11 cellular contexts compared by ENCODE assay signal in genomic region chr11:117830674-117831351, GRCh38. TPM values are rescaled to one million over a fixed set of nuclear protein-coding genes. Genes with fewer than 3 reads are reported as not detected.
DNase-seq lines count a peak whose midpoint lies in the region; ATAC-seq and TF ChIP-seq lines count a peak whose summit lies in the region.
"Had no signal": no experiment of that assay in that cellular context is flagged by ENCODE, and none has a peak within 500 bp of the region (broad histone marks: within the 10 kb centered on the region; RNA-seq: fewer than 3 reads in every experiment).

No MANE protein-coding gene starts in this region.

- intact Hi-C loops in activated CD4-positive, alpha-beta T cell treated with anti-CD3 and anti-CD28 coated beads for 36 hours (cut with DNase I, micrococcal nuclease): no loop called here
- intact Hi-C loops in colonic mucosa (cut with DNase I): no loop called here

- H3K4me3 Mint-ChIP-seq in activated CD4-positive, alpha-beta T cell treated with anti-CD3 and anti-CD28 coated beads for 36 hours: no peak overlapping the region
- peak overlapping the region; percentile 29 for H3K4me3 Mint-ChIP-seq in stimulated activated effector memory CD8-positive, alpha-beta T cell treated with anti-CD3 and anti-CD28 coated beads, Interleukin-12 subunit alpha, Interleukin-12 subunit beta, amount 100 ng/mL, for 72 hours

- H3K4me1 Mint-ChIP-seq in activated CD4-positive, alpha-beta T cell treated with anti-CD3 and anti-CD28 coated beads for 36 hours: peaks cover 34% of the 10 kb centered on the region
- H3K4me1 Mint-ChIP-seq in stimulated activated effector memory CD8-positive, alpha-beta T cell treated with anti-CD3 and anti-CD28 coated beads, Interleukin-12 subunit alpha, Interleukin-12 subunit beta, amount 100 ng/mL, for 72 hours: peaks cover 57% of the 10 kb centered on the region

- no peak overlapping the region for H3K9ac ChIP-seq in colonic mucosa (ENCODE audit: low read depth in 2 of 2, low read length in 2 of 2)

- POLR2A ChIA-PET in activated CD4-positive, alpha-beta T cell treated with anti-CD3 and anti-CD28 coated beads for 36 hours (lab: Charles Lee): interaction anchor here (0.6 kb wide), 1 partner anchor 114 kb away, joined by 3 read pairs; no protein-coding TSS in a partner anchor

- peak overlapping the region; percentile 62 for H3K27ac Mint-ChIP-seq in activated CD4-positive, alpha-beta T cell treated with anti-CD3 and anti-CD28 coated beads for 36 hours
- peak overlapping the region; percentile 92 for H3K27ac Mint-ChIP-seq in stimulated activated effector memory CD8-positive, alpha-beta T cell treated with anti-CD3 and anti-CD28 coated beads, Interleukin-12 subunit alpha, Interleukin-12 subunit beta, amount 100 ng/mL, for 72 hours

- no peak for DNase-seq in activated CD4-positive, alpha-beta T cell treated with anti-CD3 and anti-CD28 coated beads for 36 hours
- DNase-seq in activated CD4-positive, alpha-beta T cell treated with anti-CD3 and anti-CD28 coated beads, Interleukin-2, amount 50 U/mL, for 1 hour: no peak
- DNase-seq in colonic mucosa (peak; percentile 15), GM03348 (ENCODE audit: low spot score) (no peak), dermis blood vessel endothelial cell (no peak), LoVo (ENCODE audit: low spot score) (no peak)
- DNase-seq in stimulated activated effector memory CD8-positive, alpha-beta T cell treated with anti-CD3 and anti-CD28 coated beads, Interleukin-12 subunit alpha, Interleukin-12 subunit beta, amount 100 ng/mL, for 72 hours (ENCODE audit: low spot score in 2 of 2): no peak
- DNase-seq: ACHN, left colon, NCI-H146 had no signal

- no peak for ATAC-seq in activated CD4-positive, alpha-beta T cell treated with anti-CD3 and anti-CD28 coated beads for 36 hours
- no peak for ATAC-seq in stimulated activated effector memory CD8-positive, alpha-beta T cell treated with anti-CD3 and anti-CD28 coated beads, Interleukin-12 subunit alpha, Interleukin-12 subunit beta, amount 100 ng/mL, for 72 hours
- ATAC-seq: left colon had no signal

- H3K27me3 Mint-ChIP-seq in activated CD4-positive, alpha-beta T cell treated with anti-CD3 and anti-CD28 coated beads for 36 hours: no peaks in the 10 kb centered on the region

- H3K36me3 ChIP-seq in KOPT-K1 (ENCODE audit: insufficient read depth, low read length) (no peaks in the 10 kb centered on the region), colonic mucosa (no peaks in the 10 kb centered on the region)

- no peaks in the 10 kb centered on the region for H3K4me1 ChIP-seq in colonic mucosa

- CTCF ChIA-PET in activated CD4-positive, alpha-beta T cell treated with anti-CD3 and anti-CD28 coated beads for 36 hours (lab: Charles Lee): interaction anchor here (1.3 to 6.3 kb wide), 2 partner anchors 14 to 223 kb away, joined by 5 to 34 read pairs; no protein-coding TSS in a partner anchor

- no peaks in the 10 kb centered on the region for H3K9me3 Mint-ChIP-seq in activated CD4-positive, alpha-beta T cell treated with anti-CD3 and anti-CD28 coated beads for 36 hours (ENCODE audit: low read depth)
- no peaks in the 10 kb centered on the region for H3K9me3 Mint-ChIP-seq in stimulated activated effector memory CD8-positive, alpha-beta T cell treated with anti-CD3 and anti-CD28 coated beads, Interleukin-12 subunit alpha, Interleukin-12 subunit beta, amount 100 ng/mL, for 72 hours

- H3K27me3 ChIP-seq in colonic mucosa: no peaks in the 10 kb centered on the region

- H3K27ac ChIP-seq in KOPT-K1 (ENCODE audit: low read depth, low read length, poor library complexity, severe bottlenecking): peak overlapping the region; percentile 99
- no peak overlapping the region for H3K27ac ChIP-seq in colonic mucosa

- H3K36me3 Mint-ChIP-seq in activated CD4-positive, alpha-beta T cell treated with anti-CD3 and anti-CD28 coated beads for 36 hours (ENCODE audit: low read depth): no peaks in the 10 kb centered on the region
- peaks cover 6% of the 10 kb centered on the region for H3K36me3 Mint-ChIP-seq in stimulated activated effector memory CD8-positive, alpha-beta T cell treated with anti-CD3 and anti-CD28 coated beads, Interleukin-12 subunit alpha, Interleukin-12 subunit beta, amount 100 ng/mL, for 72 hours

- H3K9me3 ChIP-seq in KOPT-K1 (ENCODE audit: insufficient read depth, low read length, poor library complexity, severe bottlenecking): no peaks in the 10 kb centered on the region
- no peaks in the 10 kb centered on the region for H3K9me3 ChIP-seq in colonic mucosa

- no peak overlapping the region for H3K4me3 ChIP-seq in colonic mucosa

- no peak for TF ChIP-seq CTCF in colonic mucosa (IDR thresholded peaks at IDR 0.05)

RNA-seq across cellular contexts. Expression of gene FXYD2, which starts 6.3 kb away (rescaled TPM):
- 1 to 10 TPM in 1 of 2 experiments, under 1 TPM in 1; 0.91 to 1.1 TPM for total RNA-seq in activated CD4-positive, alpha-beta T cell treated with anti-CD3 and anti-CD28 coated beads for 36 hours
- total RNA-seq in colonic mucosa: 1 to 10 TPM in 1 of 2 donors, under 1 TPM in 1; 0.98 to 1.5 TPM
- total RNA-seq in dermis blood vessel endothelial cell: 0.74 and 4.6 TPM in 2 replicates

RNA-seq across cellular contexts. Expression of gene DSCAML1, which starts 33.8 kb away (rescaled TPM):
- under 1 TPM; 0.05 to 0.67 TPM for total RNA-seq in activated CD4-positive, alpha-beta T cell treated with anti-CD3 and anti-CD28 coated beads for 36 hours
- total RNA-seq in colonic mucosa (1 to 10 TPM; 1.2 to 4.3 TPM), dermis blood vessel endothelial cell (under 0.01 TPM in 1 of 2 replicates, not detected in the other)

RNA-seq across cellular contexts. Expression of gene FXYD6, which starts 45.6 kb away (rescaled TPM):
- under 1 TPM; 0.46 to 0.47 TPM for total RNA-seq in activated CD4-positive, alpha-beta T cell treated with anti-CD3 and anti-CD28 coated beads for 36 hours
- 10 to 100 TPM in 1 of 2 donors, 1 to 10 TPM in 1; 6.4 to 29.8 TPM for total RNA-seq in colonic mucosa
- 1.1 and 1.7 TPM in 2 replicates for total RNA-seq in dermis blood vessel endothelial cell
